ENCODE assay signal across 20 cellular contexts in the genomic region with DNA sequence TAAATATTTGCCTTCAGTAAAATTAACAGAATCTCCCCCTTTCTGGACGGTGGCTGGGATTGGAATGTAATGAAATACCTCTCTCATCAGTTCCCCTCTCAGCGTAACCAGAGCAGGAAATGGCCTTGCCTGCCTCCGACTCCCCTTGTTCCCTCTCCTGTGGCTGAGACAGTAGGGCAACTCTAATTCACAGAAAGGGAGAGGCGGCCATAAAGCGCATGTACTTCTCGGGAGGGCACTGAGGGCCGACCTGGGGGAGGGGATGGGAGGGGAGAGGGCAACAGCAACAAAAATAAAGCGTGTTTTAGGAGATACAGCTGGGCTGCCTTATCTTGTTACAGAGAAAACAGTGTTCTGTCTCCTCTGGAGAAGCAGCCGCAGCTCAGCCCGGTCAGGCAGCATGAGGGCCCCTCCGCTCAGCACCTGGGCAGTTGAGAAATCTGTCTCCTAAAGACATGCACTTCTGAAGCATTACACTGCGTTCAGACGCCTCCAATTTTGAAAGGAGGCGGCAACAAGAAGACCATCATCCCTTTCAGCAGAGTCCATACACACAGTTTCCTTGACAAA.
A peak's percentile ranks its signal among the peaks of the same experiment; 100 is the strongest.
DNase-seq lines count a peak whose midpoint lies in the region; ATAC-seq and TF ChIP-seq lines count a peak whose summit lies in the region.
"Had no signal": no experiment of that assay in that cellular context is flagged by ENCODE, and none has a peak within 500 bp of the region (broad histone marks: within the 10 kb centered on the region; RNA-seq: fewer than 3 reads in every experiment).

No MANE protein-coding gene starts in this region.

- no peaks in the 10 kb centered on the region for H4K20me1 ChIP-seq in OCI-LY7 (ENCODE audit: insufficient read depth, low read length)

- POLR2A ChIA-PET in OCI-LY7 (lab: Charles Lee): interaction anchor here (0.7 kb wide), 1 partner anchor 755 kb away, joined by 3 read pairs; no protein-coding TSS in a partner anchor

- H2AFZ ChIP-seq in OCI-LY7 (ENCODE audit: low read length): no peak overlapping the region

- H3K9me3 Mint-ChIP-seq in endothelial cell (ENCODE audit: unreplicated experiment) (no peaks in the 10 kb centered on the region), nephron (no peaks in the 10 kb centered on the region)

- no peaks in the 10 kb centered on the region for H3K36me3 ChIP-seq in OCI-LY7 (ENCODE audit: insufficient read depth, low read length)
- H3K36me3 ChIP-seq: colonic mucosa, HAP-1, lower lobe of right lung had no signal

- DNase-seq in ELF-1 (ENCODE audit: low read depth, low spot score) (peak; percentile 32), M059J (ENCODE audit: low read depth) (peak; percentile 9), endothelial cell (ENCODE audit: low spot score) (peak; percentile 23), glomerular visceral epithelial cell (ENCODE audit: extremely low spot score) (no peak), OCI-LY7 (ENCODE audit: low spot score) (no peak)
- DNase-seq in stimulated activated CD4-positive, alpha-beta T cell treated with anti-CD3 and anti-CD28 coated beads, Interleukin-15, amount 100 ng/mL, for 24 hours: no peak
- DNase-seq: activated CD4-positive, CD25-positive, alpha-beta regulatory T cell treated with anti-CD3 and anti-CD28 coated beads, Interleukin-2, amount 50 U/mL, for 72 hours; activated CD8-positive, alpha-beta memory T cell treated with anti-CD3 and anti-CD28 coated beads, Interleukin-2, amount 50 U/mL, for 4 hours; anterior cingulate cortex; colonic mucosa; DMS53; foreskin melanocyte; Karpas-422; lower lobe of right lung; naive B cell; NCI-H1436 treated with DMSO at 0.1 percent for 48 hours had no signal

- TF ChIP-seq CTCF in endothelial cell (IDR thresholded peaks at IDR 0.05; ENCODE audit: unreplicated experiment) (no peak), nephron (IDR thresholded peaks at IDR 0.05; ENCODE audit: unreplicated experiment in 3 of 3) (no peak), OCI-LY7 (conservative IDR thresholded peaks at IDR 0.05; ENCODE audit: low read length) (no peak)

- H3K36me3 Mint-ChIP-seq in endothelial cell (ENCODE audit: low read depth, unreplicated experiment) (no peaks in the 10 kb centered on the region), nephron (ENCODE audit: low read depth) (no peaks in the 10 kb centered on the region)
- H3K36me3 Mint-ChIP-seq: naive B cell had no signal

- H3K27me3 Mint-ChIP-seq in endothelial cell (ENCODE audit: unreplicated experiment): no peaks in the 10 kb centered on the region
- no peaks in the 10 kb centered on the region for H3K27me3 Mint-ChIP-seq in nephron (ENCODE audit: low read depth)
- H3K27me3 Mint-ChIP-seq: naive B cell had no signal

- H3K4me1 Mint-ChIP-seq in endothelial cell (ENCODE audit: unreplicated experiment) (no peaks in the 10 kb centered on the region), nephron (peaks cover 17% of the 10 kb centered on the region)
- H3K4me1 Mint-ChIP-seq: naive B cell had no signal

- no peaks in the 10 kb centered on the region for H3K9me2 ChIP-seq in OCI-LY7 (ENCODE audit: insufficient read depth, low read length)

- H3K4me2 ChIP-seq in OCI-LY7 (ENCODE audit: low read length): no peak overlapping the region

- H3K4me3 Mint-ChIP-seq in endothelial cell (ENCODE audit: unreplicated experiment): no peak overlapping the region
- peak overlapping the region in 2 of 3 experiments; percentile 4 to 30 for H3K4me3 Mint-ChIP-seq in nephron
- H3K4me3 Mint-ChIP-seq: naive B cell; T-helper 2 cell treated with Interferon-gamma antibody and Interleukin-4, amounts not matched to agents 5 μg/mL and 100 μg/mL, for 36 hours had no signal

- BruUV-seq in OCI-LY7 (replicated peaks; lab: Mats Ljungman, UMichigan): no TSS peak

- no peak overlapping the region for H3K4me3 ChIP-seq in OCI-LY7 (ENCODE audit: low read depth, low read length, poor library complexity, severe bottlenecking)
- H3K4me3 ChIP-seq: colonic mucosa, HAP-1, lower lobe of right lung had no signal

- no peak overlapping the region for H3K27ac ChIP-seq in OCI-LY7 (ENCODE audit: low read depth, low read length, poor library complexity, severe bottlenecking)
- H3K27ac ChIP-seq: colonic mucosa, lower lobe of right lung had no signal

- H3K27ac Mint-ChIP-seq in endothelial cell (ENCODE audit: unreplicated experiment) (no peak overlapping the region), nephron (peak overlapping the region; percentile 31 to 93 (median 66))
- H3K27ac Mint-ChIP-seq: naive B cell; T-helper 2 cell treated with Interferon-gamma antibody and Interleukin-4, amounts not matched to agents 5 μg/mL and 100 μg/mL, for 36 hours had no signal

- CTCF ChIA-PET in OCI-LY7 (lab: Charles Lee; ENCODE audit: unreplicated experiment): no interaction called here

- no peaks in the 10 kb centered on the region for H3K9me3 ChIP-seq in OCI-LY7 (ENCODE audit: low read length)
- H3K9me3 ChIP-seq: colonic mucosa, HAP-1, lower lobe of right lung had no signal

- H3K79me2 ChIP-seq in OCI-LY7 (ENCODE audit: insufficient read depth, low read depth, low read length): no peaks in the 10 kb centered on the region

- intact Hi-C loops in OCI-LY7 (cut with micrococcal nuclease; ENCODE audit: unreplicated experiment): no loop called here

- ATAC-seq in HG03175 (IDR thresholded peaks at IDR 0.05; ENCODE audit: unreplicated experiment): no peak
- ATAC-seq: lower lobe of right lung had no signal

- no peaks in the 10 kb centered on the region for H3K4me1 ChIP-seq in OCI-LY7 (ENCODE audit: insufficient read depth, low read length, poor library complexity, severe bottlenecking)
- H3K4me1 ChIP-seq: colonic mucosa, HAP-1, lower lobe of right lung had no signal

Comparison
In these comparisons a context has a peak if more than half of its experiments do, and no peak if none do; other contexts are left out.
1. DNase-seq: peak in ELF-1 (single experiment), M059J (single experiment) and endothelial cell (single experiment); none in glomerular visceral epithelial cell (single experiment), stimulated activated CD4-positive, alpha-beta T cell treated with anti-CD3 and anti-CD28 coated beads, Interleukin-15, amount 100 ng/mL, for 24 hours (single experiment) and OCI-LY7 (single experiment).